Comparison of ENCODE assay signal across 6 cellular contexts in the genomic region with DNA sequence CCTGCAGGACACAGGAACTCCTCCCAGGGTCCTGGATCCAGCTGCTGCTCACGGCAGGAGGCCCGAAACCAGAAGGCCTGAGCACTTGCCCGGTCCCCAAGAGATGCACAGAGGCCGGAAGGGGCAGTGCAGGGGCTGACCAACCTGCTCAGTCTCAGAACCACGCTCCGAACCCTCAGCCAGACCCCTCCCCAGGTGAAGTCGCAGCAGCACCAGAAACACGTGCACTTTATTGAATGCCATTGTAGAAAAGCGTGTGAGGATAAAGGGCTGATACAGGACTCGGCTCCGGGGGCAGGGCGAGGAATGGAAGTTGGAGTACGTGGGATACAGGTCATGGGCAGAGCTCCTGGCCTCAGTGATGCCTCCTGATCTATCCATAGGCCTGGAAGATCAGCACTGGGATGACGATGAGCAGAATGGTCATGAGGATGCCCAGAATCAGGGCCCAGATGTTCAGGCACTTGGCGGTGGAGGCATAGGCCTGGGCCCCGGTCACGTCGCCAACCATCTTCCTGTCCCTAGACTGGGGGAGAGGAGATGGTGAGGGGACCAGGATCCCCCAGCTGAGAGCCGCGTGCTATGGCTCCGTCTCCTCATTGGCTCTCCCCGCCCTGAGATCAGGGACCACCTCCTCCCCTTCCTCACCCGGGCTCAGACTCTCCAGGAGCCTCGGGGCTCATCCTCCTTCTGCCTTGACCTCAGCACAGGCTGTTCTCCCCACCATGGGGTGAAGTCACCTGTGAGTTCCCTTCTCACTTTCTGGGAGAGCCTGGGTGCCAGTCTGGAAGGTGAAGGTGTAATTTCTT. TPM values are rescaled to one million over a fixed set of nuclear protein-coding genes. Genes with fewer than 3 reads are reported as not detected.
DNase-seq lines count a peak whose midpoint lies in the region; ATAC-seq and TF ChIP-seq lines count a peak whose summit lies in the region.
"Not testable (repeated sequence)": the region's sequence is repeated elsewhere in the genome, so short reads cannot be mapped to it uniquely, and the experiment has no call there.

No MANE protein-coding gene starts in this region.

- peak overlapping the region; percentile 99 to 100 (median 99) for H3K27ac ChIP-seq in right lobe of liver
- peak overlapping the region; percentile 80 to 91 (median 86) for H3K27ac ChIP-seq in gastrocnemius medialis

- H3K36me3 ChIP-seq in right lobe of liver, gastrocnemius medialis: not testable (repeated sequence)

- peaks cover 40% of the 10 kb centered on the region for H3K36me3 Mint-ChIP-seq in activated T-helper 2 cell treated with anti-CD3 and anti-CD28 coated beads, Interferon-gamma antibody, Interleukin-2, Interleukin-4, amounts not matched to agents 10 μg/mL and 5 μg/mL and 100 μg/mL, durations not matched to agents 14 hours and 24 hours and 36 hours (ENCODE audit: low read depth)

- H3K4me3 Mint-ChIP-seq in activated T-helper 2 cell treated with anti-CD3 and anti-CD28 coated beads, Interferon-gamma antibody, Interleukin-2, Interleukin-4, amounts not matched to agents 10 μg/mL and 5 μg/mL and 100 μg/mL, durations not matched to agents 14 hours and 24 hours and 36 hours (ENCODE audit: low read depth) = peak overlapping the region; percentile 79

- not testable (repeated sequence) for DNase-seq in AG09309 (ENCODE audit: low read depth); activated T-helper 2 cell treated with anti-CD3 and anti-CD28 coated beads, Interferon-gamma antibody, Interleukin-2, Interleukin-4, amounts not matched to agents 10 μg/mL and 5 μg/mL and 100 μg/mL, durations not matched to agents 14 hours and 24 hours and 36 hours (ENCODE audit: low spot score); epithelial cell of esophagus (ENCODE audit: low read depth); right lobe of liver; gastrocnemius medialis
- peak; percentile 22 for DNase-seq in LHCN-M2 (ENCODE audit: low read depth)

- in situ Hi-C loops in gastrocnemius medialis (cut with MboI; ENCODE audit: low sequenced_read_pairs in 4 of 4) = not testable (repeated sequence)

- H3K27me3 ChIP-seq in right lobe of liver = not testable (repeated sequence)
- H3K27me3 ChIP-seq in gastrocnemius medialis = peaks cover 2 to 28% (median 5%) of the 10 kb centered on the region in 3 donors

- 13% methylated on average over 9 of the region's 24 CpGs for WGBS in right lobe of liver (ENCODE audit: insufficient coverage, low coverage, low lambda C conversion rate, missing lambda C conversion rate)

- not testable (repeated sequence) for H3K9me3 ChIP-seq in right lobe of liver, gastrocnemius medialis

- TF ChIP-seq POLR2A in right lobe of liver (IDR thresholded peaks at IDR 0.05) = peak; percentile 49
- TF ChIP-seq POLR2A in gastrocnemius medialis (IDR thresholded peaks at IDR 0.05) = not testable (repeated sequence)

- ATAC-seq in right lobe of liver (peak; percentile 5 to 33 (median 6)), gastrocnemius medialis (peak in 1 of 2 donors; percentile 13)

- peak overlapping the region; percentile 67 for H3K27ac Mint-ChIP-seq in activated T-helper 2 cell treated with anti-CD3 and anti-CD28 coated beads, Interferon-gamma antibody, Interleukin-2, Interleukin-4, amounts not matched to agents 10 μg/mL and 5 μg/mL and 100 μg/mL, durations not matched to agents 14 hours and 24 hours and 36 hours

- peak; percentile 13 for TF ChIP-seq CTCF in AG09309 (IDR thresholded peaks at IDR 0.05; ENCODE audit: control insufficient read depth, insufficient read depth, low read depth, low read length, missing control alignments)
- TF ChIP-seq CTCF in epithelial cell of esophagus (IDR thresholded peaks at IDR 0.05; ENCODE audit: insufficient read depth, low read depth, low read length, missing control alignments); right lobe of liver (IDR thresholded peaks at IDR 0.05); gastrocnemius medialis (IDR thresholded peaks at IDR 0.05 in 4 of 5, conservative IDR thresholded peaks at IDR 0.05 in 1 of 5): not testable (repeated sequence)

- peaks cover 36% of the 10 kb centered on the region for H3K4me1 Mint-ChIP-seq in activated T-helper 2 cell treated with anti-CD3 and anti-CD28 coated beads, Interferon-gamma antibody, Interleukin-2, Interleukin-4, amounts not matched to agents 10 μg/mL and 5 μg/mL and 100 μg/mL, durations not matched to agents 14 hours and 24 hours and 36 hours (ENCODE audit: low read depth)

- intact Hi-C loops in activated T-helper 2 cell treated with anti-CD3 and anti-CD28 coated beads, Interferon-gamma antibody, Interleukin-2, Interleukin-4, amounts not matched to agents 10 μg/mL and 5 μg/mL and 100 μg/mL, durations not matched to agents 14 hours and 24 hours and 36 hours (cut with micrococcal nuclease); right lobe of liver (cut with DNase I); gastrocnemius medialis (cut with DNase I; ENCODE audit: low total_unique reads): not testable (repeated sequence)

- not testable (repeated sequence) for H3K27me3 Mint-ChIP-seq in activated T-helper 2 cell treated with anti-CD3 and anti-CD28 coated beads, Interferon-gamma antibody, Interleukin-2, Interleukin-4, amounts not matched to agents 10 μg/mL and 5 μg/mL and 100 μg/mL, durations not matched to agents 14 hours and 24 hours and 36 hours (ENCODE audit: low read depth)

- H3K4me1 ChIP-seq in right lobe of liver = peaks cover 0 to 21% (median 0%) of the 10 kb centered on the region in 4 donors
- H3K4me1 ChIP-seq in gastrocnemius medialis = not testable (repeated sequence)

- H3K4me3 ChIP-seq in AG09309 (ENCODE audit: control insufficient read depth, low read depth, low read length) (peak overlapping the region; percentile 83), epithelial cell of esophagus (ENCODE audit: low read length) (peak overlapping the region; percentile 73), right lobe of liver (peak overlapping the region; percentile 75 to 83 (median 80)), gastrocnemius medialis (peak overlapping the region; percentile 56 to 73 (median 66))

- not testable (repeated sequence) for H3K9me3 Mint-ChIP-seq in activated T-helper 2 cell treated with anti-CD3 and anti-CD28 coated beads, Interferon-gamma antibody, Interleukin-2, Interleukin-4, amounts not matched to agents 10 μg/mL and 5 μg/mL and 100 μg/mL, durations not matched to agents 14 hours and 24 hours and 36 hours

RNA-seq across cellular contexts. Expression of gene IFITM3, which starts 1.0 kb away (rescaled TPM):
- total RNA-seq in LHCN-M2 (2014; rRNA removed) (43.4 and 63.7 TPM in 2 replicates), right lobe of liver (1,000 to 10,000 TPM in 1 of 6 experiments, 100 to 1,000 TPM in 5; 445 to 1,124 (median 694) TPM), gastrocnemius medialis (10 to 100 TPM; 46.3 to 83.6 (median 63.2) TPM)
- 702 TPM for polyA plus RNA-seq in LHCN-M2 (2012)
- 3.5 and 3.7 TPM in 2 replicates for total RNA-seq in activated T-helper 2 cell treated with anti-CD3 and anti-CD28 coated beads, Interferon-gamma antibody, Interleukin-2, Interleukin-4, amounts not matched to agents 10 μg/mL and 5 μg/mL and 100 μg/mL, durations not matched to agents 14 hours and 24 hours and 36 hours

RNA-seq across cellular contexts. Expression of gene IFITM1, which starts 5.8 kb away (rescaled TPM):
- total RNA-seq in LHCN-M2 (2014; rRNA removed) = 0.32 and 3.2 TPM in 2 replicates
- polyA plus RNA-seq in LHCN-M2 (2012) = 0.49 TPM
- total RNA-seq in activated T-helper 2 cell treated with anti-CD3 and anti-CD28 coated beads, Interferon-gamma antibody, Interleukin-2, Interleukin-4, amounts not matched to agents 10 μg/mL and 5 μg/mL and 100 μg/mL, durations not matched to agents 14 hours and 24 hours and 36 hours = 256 and 260 TPM in 2 replicates
- 100 to 1,000 TPM in 2 of 6 experiments, 10 to 100 TPM in 4; 15.7 to 159 (median 72.5) TPM for total RNA-seq in right lobe of liver
- 100 to 1,000 TPM in 1 of 4 donors, 10 to 100 TPM in 3; 47.8 to 103 (median 80.5) TPM for total RNA-seq in gastrocnemius medialis

RNA-seq across cellular contexts. Expression of gene IFITM2, which starts 12.1 kb away (rescaled TPM):
- total RNA-seq in LHCN-M2 (2014; rRNA removed) = 15.6 and 21.9 TPM in 2 replicates
- polyA plus RNA-seq in LHCN-M2 (2012) = 198 TPM
- 680 and 689 TPM in 2 replicates for total RNA-seq in activated T-helper 2 cell treated with anti-CD3 and anti-CD28 coated beads, Interferon-gamma antibody, Interleukin-2, Interleukin-4, amounts not matched to agents 10 μg/mL and 5 μg/mL and 100 μg/mL, durations not matched to agents 14 hours and 24 hours and 36 hours
- 100 to 1,000 TPM; 157 to 624 (median 390) TPM for total RNA-seq in right lobe of liver
- 10 to 100 TPM; 37.8 to 80.9 (median 44.9) TPM for total RNA-seq in gastrocnemius medialis

RNA-seq across cellular contexts. Expression of gene IFITM5, which starts 20.3 kb away (rescaled TPM):
- total RNA-seq in LHCN-M2 (2014; rRNA removed) (not detected in 2 replicates), right lobe of liver (not detected), gastrocnemius medialis (not detected)
- not detected for polyA plus RNA-seq in LHCN-M2 (2012)
- not detected in 2 replicates for total RNA-seq in activated T-helper 2 cell treated with anti-CD3 and anti-CD28 coated beads, Interferon-gamma antibody, Interleukin-2, Interleukin-4, amounts not matched to agents 10 μg/mL and 5 μg/mL and 100 μg/mL, durations not matched to agents 14 hours and 24 hours and 36 hours

RNA-seq across cellular contexts. Expression of gene PGGHG, which starts 30.7 kb away (rescaled TPM):
- total RNA-seq in LHCN-M2 (2014; rRNA removed) = 5.2 and 7.6 TPM in 2 replicates
- polyA plus RNA-seq in LHCN-M2 (2012) = 1.2 TPM
- 62.0 and 62.8 TPM in 2 replicates for total RNA-seq in activated T-helper 2 cell treated with anti-CD3 and anti-CD28 coated beads, Interferon-gamma antibody, Interleukin-2, Interleukin-4, amounts not matched to agents 10 μg/mL and 5 μg/mL and 100 μg/mL, durations not matched to agents 14 hours and 24 hours and 36 hours
- total RNA-seq in right lobe of liver = 100 to 1,000 TPM in 1 of 6 experiments, 10 to 100 TPM in 4, 1 to 10 TPM in 1; 7.7 to 110 (median 13.8) TPM
- 1 to 10 TPM in 3 of 4 donors, under 1 TPM in 1; 0.98 to 3.4 (median 2.7) TPM for total RNA-seq in gastrocnemius medialis
